ENCODE assay signal across 8 cellular contexts in the genomic region with DNA sequence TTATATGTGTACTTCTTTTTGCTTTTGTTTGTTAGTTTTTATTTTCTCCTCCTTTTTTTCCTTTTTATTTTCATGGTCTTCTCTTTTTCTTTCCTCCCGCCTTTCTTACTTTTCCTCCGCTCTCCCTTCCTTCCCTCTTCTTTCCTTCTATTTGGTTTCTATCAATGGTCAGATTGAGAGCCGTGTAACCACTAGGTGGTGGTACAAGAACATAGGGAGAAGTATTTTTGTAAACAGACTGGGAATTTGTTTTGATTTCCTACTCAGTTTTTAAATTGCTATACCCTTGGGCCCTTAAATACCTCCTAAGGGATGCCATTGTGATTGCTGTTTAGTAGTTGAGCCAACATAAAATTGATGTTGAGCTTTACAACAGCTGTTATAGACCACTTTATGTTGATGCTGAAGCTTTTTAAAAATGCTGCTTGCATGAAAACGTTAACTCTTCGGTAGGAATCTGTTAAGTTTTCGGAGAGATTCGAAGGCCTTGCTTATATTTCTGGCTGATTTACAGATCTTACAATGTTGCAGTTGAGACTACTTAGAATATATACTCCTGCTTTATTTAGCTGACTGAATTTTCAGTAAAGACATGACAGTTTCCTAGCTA.
DNase-seq lines count a peak whose midpoint lies in the region.

No MANE protein-coding gene starts in this region.

- no peak overlapping the region for H3K4me3 ChIP-seq in Karpas-422 (ENCODE audit: low read length)

- DNase-seq in activated CD4-positive, alpha-beta memory T cell treated with anti-CD3 and anti-CD28 coated beads, Interleukin-2, amount 10 ng/mL, durations not matched to agents 7 days and 5 days, result no peak
- no peak for DNase-seq in activated CD4-positive, alpha-beta memory T cell treated with anti-CD3 and anti-CD28 coated beads for 36 hours
- DNase-seq in Karpas-422 (peak; percentile 56), RPMI8226 (peak; percentile 35), dedifferentiated amniotic fluid mesenchymal stem cell (ENCODE audit: extremely low spot score) (peak; percentile 80), mucosa of gallbladder (ENCODE audit: low spot score) (peak; percentile 13), occipital lobe (lab: John Stamatoyannopoulos, UW) (no peak)
- DNase-seq in activated CD8-positive, alpha-beta memory T cell treated with anti-CD3 and anti-CD28 coated beads, Interleukin-2, amount 50 U/mL, for 48 hours, result no peak

- no peaks in the 10 kb centered on the region for H3K9me3 ChIP-seq in Karpas-422 (ENCODE audit: low read length)

- no peaks in the 10 kb centered on the region for H3K9me2 ChIP-seq in Karpas-422 (replicated peaks; ENCODE audit: insufficient read depth, low read length)

- H3K79me2 ChIP-seq in Karpas-422 (ENCODE audit: low read length), result no peaks in the 10 kb centered on the region

- H4K20me1 ChIP-seq in Karpas-422 (ENCODE audit: insufficient read depth, low read depth, low read length), result no peaks in the 10 kb centered on the region

- H3K4me1 ChIP-seq in Karpas-422 (ENCODE audit: low read length), result peaks cover 5% of the 10 kb centered on the region; the same call in 1 of the 2 replicates

- peak overlapping the region; percentile 19 for H3K4me3 Mint-ChIP-seq in activated CD4-positive, alpha-beta memory T cell treated with anti-CD3 and anti-CD28 coated beads, Interleukin-2, amount 10 ng/mL, durations not matched to agents 7 days and 5 days
- H3K4me3 Mint-ChIP-seq in activated CD4-positive, alpha-beta memory T cell treated with anti-CD3 and anti-CD28 coated beads for 36 hours, result no peak overlapping the region

- peaks cover 1% of the 10 kb centered on the region for H3K9me3 Mint-ChIP-seq in activated CD4-positive, alpha-beta memory T cell treated with anti-CD3 and anti-CD28 coated beads, Interleukin-2, amount 10 ng/mL, durations not matched to agents 7 days and 5 days
- no peaks in the 10 kb centered on the region for H3K9me3 Mint-ChIP-seq in activated CD4-positive, alpha-beta memory T cell treated with anti-CD3 and anti-CD28 coated beads for 36 hours

- H3K27me3 ChIP-seq in Karpas-422 (ENCODE audit: low read length), result no peaks in the 10 kb centered on the region

- H3K27ac ChIP-seq in Karpas-422 (ENCODE audit: low read length), result no peak overlapping the region

- no peaks in the 10 kb centered on the region for H3K36me3 ChIP-seq in Karpas-422 (ENCODE audit: insufficient read depth, low read length)

- no peak overlapping the region for H3K4me2 ChIP-seq in Karpas-422 (ENCODE audit: low read depth, low read length, poor library complexity, severe bottlenecking)

- H3K36me3 Mint-ChIP-seq in activated CD4-positive, alpha-beta memory T cell treated with anti-CD3 and anti-CD28 coated beads, Interleukin-2, amount 10 ng/mL, durations not matched to agents 7 days and 5 days (ENCODE audit: low read depth), result peaks cover 7% of the 10 kb centered on the region
- H3K36me3 Mint-ChIP-seq in activated CD4-positive, alpha-beta memory T cell treated with anti-CD3 and anti-CD28 coated beads for 36 hours, result no peaks in the 10 kb centered on the region

- H3K9ac ChIP-seq in Karpas-422 (ENCODE audit: low read length), result no peak overlapping the region

- CTCF ChIA-PET in activated CD4-positive, alpha-beta memory T cell treated with anti-CD3 and anti-CD28 coated beads, Interleukin-2, amount 10 ng/mL, durations not matched to agents 7 days and 5 days (lab: Charles Lee), result interaction anchor here (0.6 to 4.8 kb wide), 44 partner anchors 9 to 611 kb away, joined by 3 to 69 read pairs (median 4); partner anchors contain the start of gene ITGA4
- CTCF ChIA-PET in activated CD4-positive, alpha-beta memory T cell treated with anti-CD3 and anti-CD28 coated beads for 36 hours (lab: Charles Lee), result interaction anchor here (0.7 to 4.4 kb wide), 44 partner anchors 10 to 611 kb away, joined by 3 to 81 read pairs (median 4); partner anchors contain the start of gene ITGA4

- POLR2A ChIA-PET in activated CD4-positive, alpha-beta memory T cell treated with anti-CD3 and anti-CD28 coated beads, Interleukin-2, amount 10 ng/mL, durations not matched to agents 7 days and 5 days (lab: Charles Lee), result interaction anchor here (0.6 to 9.8 kb wide), 18 partner anchors 21 to 411 kb away, joined by 3 to 229 read pairs (median 10); partner anchors contain the start of gene ITGA4
- POLR2A ChIA-PET in activated CD4-positive, alpha-beta memory T cell treated with anti-CD3 and anti-CD28 coated beads for 36 hours (lab: Charles Lee), result interaction anchor here (1.0 to 4.9 kb wide), 3 partner anchors 353 to 611 kb away, joined by 3 to 23 read pairs (median 6); partner anchors contain the start of gene ITGA4

- peak overlapping the region; percentile 34 for H3K27ac Mint-ChIP-seq in activated CD4-positive, alpha-beta memory T cell treated with anti-CD3 and anti-CD28 coated beads, Interleukin-2, amount 10 ng/mL, durations not matched to agents 7 days and 5 days
- H3K27ac Mint-ChIP-seq in activated CD4-positive, alpha-beta memory T cell treated with anti-CD3 and anti-CD28 coated beads for 36 hours, result no peak overlapping the region

- intact Hi-C loops in activated CD4-positive, alpha-beta memory T cell treated with anti-CD3 and anti-CD28 coated beads for 36 hours (cut with micrococcal nuclease), result loop anchor here (1.0 to 10.0 kb wide), 3 partner anchors 362 to 790 kb away; partner anchors contain the start of gene ITPRID2

- no peaks in the 10 kb centered on the region for H3K27me3 Mint-ChIP-seq in activated CD4-positive, alpha-beta memory T cell treated with anti-CD3 and anti-CD28 coated beads, Interleukin-2, amount 10 ng/mL, durations not matched to agents 7 days and 5 days
- no peaks in the 10 kb centered on the region for H3K27me3 Mint-ChIP-seq in activated CD4-positive, alpha-beta memory T cell treated with anti-CD3 and anti-CD28 coated beads for 36 hours

- no peak overlapping the region; the same call in 1 of the 2 replicates for H2AFZ ChIP-seq in Karpas-422 (ENCODE audit: low read length)

- H3K4me1 Mint-ChIP-seq in activated CD4-positive, alpha-beta memory T cell treated with anti-CD3 and anti-CD28 coated beads, Interleukin-2, amount 10 ng/mL, durations not matched to agents 7 days and 5 days, result peaks cover 51% of the 10 kb centered on the region
- H3K4me1 Mint-ChIP-seq in activated CD4-positive, alpha-beta memory T cell treated with anti-CD3 and anti-CD28 coated beads for 36 hours (ENCODE audit: low read depth), result peaks cover 44% of the 10 kb centered on the region

Comparison
In these comparisons a context has a peak if more than half of its experiments do, and no peak if none do; other contexts are left out.
1. DNase-seq: peak in Karpas-422 (single experiment), RPMI8226 (single experiment), dedifferentiated amniotic fluid mesenchymal stem cell (single experiment) and mucosa of gallbladder (single experiment); none in activated CD4-positive, alpha-beta memory T cell treated with anti-CD3 and anti-CD28 coated beads, Interleukin-2, amount 10 ng/mL, durations not matched to agents 7 days and 5 days (single experiment), activated CD4-positive, alpha-beta memory T cell treated with anti-CD3 and anti-CD28 coated beads for 36 hours (single experiment), occipital lobe (single experiment) and activated CD8-positive, alpha-beta memory T cell treated with anti-CD3 and anti-CD28 coated beads, Interleukin-2, amount 50 U/mL, for 48 hours (single experiment).